8 cellular contexts compared by ENCODE assay signal in the genomic region with DNA sequence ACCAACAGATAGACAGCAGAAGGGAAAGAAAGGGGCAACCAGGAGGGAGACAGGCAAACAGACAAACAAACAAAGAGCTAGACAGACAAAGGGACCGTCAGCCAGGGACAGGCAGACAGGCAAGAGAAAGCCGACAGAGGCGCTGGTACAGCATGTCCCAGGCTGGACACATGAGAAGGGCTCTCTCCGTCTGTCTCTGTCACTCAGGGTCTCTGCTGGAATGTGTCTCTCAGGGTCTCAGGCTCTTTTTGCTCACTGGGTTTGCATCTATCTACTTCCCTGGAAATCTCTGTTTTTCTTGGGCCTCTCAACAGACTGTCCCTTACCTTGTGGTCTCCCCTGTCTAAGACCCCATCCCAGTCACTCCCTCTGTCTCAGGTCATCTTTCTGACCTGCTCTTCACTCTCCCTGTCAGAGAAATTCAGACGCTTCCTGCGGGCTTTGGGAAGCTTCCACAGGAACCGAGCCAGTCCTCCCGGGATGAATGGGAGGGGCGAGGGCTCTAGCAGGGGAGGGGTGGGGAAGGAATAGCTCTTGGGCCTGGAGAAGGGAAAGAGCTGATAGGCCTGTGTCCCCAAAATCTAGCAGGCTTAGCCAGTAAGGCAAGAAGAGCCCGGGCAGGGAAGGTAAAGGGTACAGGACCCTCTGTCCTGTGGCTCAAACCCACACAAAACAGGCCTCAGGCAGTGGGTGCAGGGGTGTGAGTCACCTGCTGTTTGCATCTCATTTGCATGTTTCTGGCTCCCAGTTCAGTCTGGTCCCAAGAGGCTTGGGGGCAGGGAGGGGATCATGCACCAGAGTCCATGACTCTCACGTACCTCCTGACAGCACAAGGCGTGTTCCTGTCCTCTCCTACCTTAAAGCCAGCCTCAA. TPM values are rescaled to one million over a fixed set of nuclear protein-coding genes. Genes with fewer than 3 reads are reported as not detected.
A peak's percentile ranks its signal among the peaks of the same experiment; 100 is the strongest.
DNase-seq lines count a peak whose midpoint lies in the region; ATAC-seq and TF ChIP-seq lines count a peak whose summit lies in the region.

No MANE protein-coding gene starts in this region.

- H3K4me3 Mint-ChIP-seq in activated CD8-positive, alpha-beta T cell treated with anti-CD3 and anti-CD28 coated beads for 36 hours, result no peak overlapping the region

- H3K27me3 ChIP-seq in DOHH2 (ENCODE audit: control insufficient read depth, low read length) (no peaks in the 10 kb centered on the region), ascending aorta (peaks cover 5% of the 10 kb centered on the region)

- peaks cover 71% of the 10 kb centered on the region for H3K27me3 Mint-ChIP-seq in activated CD8-positive, alpha-beta T cell treated with anti-CD3 and anti-CD28 coated beads for 36 hours

- no peaks in the 10 kb centered on the region for H3K36me3 ChIP-seq in DOHH2 (ENCODE audit: control insufficient read depth, low read length)
- H3K36me3 ChIP-seq in ascending aorta, result no peaks in the 10 kb centered on the region

- H3K27ac ChIP-seq in DOHH2 (ENCODE audit: low read depth, low read length) (peak overlapping the region; percentile 84), ascending aorta (no peak overlapping the region)

- TF ChIP-seq CTCF in DOHH2 (IDR thresholded peaks at IDR 0.05; ENCODE audit: low read depth, low read length, poor library complexity, severe bottlenecking), result no peak
- no peak for TF ChIP-seq CTCF in ascending aorta (IDR thresholded peaks at IDR 0.05)
- TF ChIP-seq CTCF in GM13976 (IDR thresholded peaks at IDR 0.05; ENCODE audit: borderline replicate concordance, control extremely low read depth, extremely low read depth, insufficient read depth, missing control alignments), result no peak
- TF ChIP-seq CTCF in activated CD8-positive, alpha-beta T cell treated with anti-CD3 and anti-CD28 coated beads for 36 hours (IDR thresholded peaks at IDR 0.05), result no peak

- H3K9me3 ChIP-seq in DOHH2 (ENCODE audit: control insufficient read depth, insufficient read depth, low read length) (no peaks in the 10 kb centered on the region), ascending aorta (no peaks in the 10 kb centered on the region)

- H3K9me2 ChIP-seq in DOHH2 (replicated peaks; ENCODE audit: control insufficient read depth, low read length), result no peaks in the 10 kb centered on the region

- H3K4me3 ChIP-seq in DOHH2 (ENCODE audit: low read length), result peak overlapping the region; percentile 71
- H3K4me3 ChIP-seq in ascending aorta, result no peak overlapping the region

- no peaks in the 10 kb centered on the region for H3K9me3 Mint-ChIP-seq in activated CD8-positive, alpha-beta T cell treated with anti-CD3 and anti-CD28 coated beads for 36 hours

- in situ Hi-C loops in GM13976 (cut with MboI; ENCODE audit: low sequenced_read_pairs, unreplicated experiment), result loop anchor here (10.0 kb wide), 1 partner anchor 172 kb away; the partner anchor contains the start of gene HOXC6

- H3K4me2 ChIP-seq in DOHH2 (ENCODE audit: low read length), result peak overlapping the region; percentile 95

- no peak overlapping the region for H3K27ac Mint-ChIP-seq in activated CD8-positive, alpha-beta T cell treated with anti-CD3 and anti-CD28 coated beads for 36 hours

- H3K4me1 ChIP-seq in DOHH2 (ENCODE audit: control insufficient read depth, low read length) (peaks cover 72% of the 10 kb centered on the region), ascending aorta (no peaks in the 10 kb centered on the region)

- peak; percentile 54 for ATAC-seq in HG03060 (IDR thresholded peaks at IDR 0.05; ENCODE audit: low read depth, unreplicated experiment)
- no peak for ATAC-seq in activated CD8-positive, alpha-beta T cell treated with anti-CD3 and anti-CD28 coated beads for 36 hours

- DNase-seq in T1000 (lab: John Stamatoyannopoulos, UW) (peak; percentile 94), myocyte (ENCODE audit: low read depth) (peak; percentile 90), ascending aorta (ENCODE audit: low spot score in 2 of 2) (no peak), GM13976 (ENCODE audit: low spot score) (no peak), Ammon's horn (ENCODE audit: low spot score) (no peak)
- no peak for DNase-seq in activated CD8-positive, alpha-beta T cell treated with anti-CD3 and anti-CD28 coated beads for 36 hours

- POLR2A ChIA-PET in activated CD8-positive, alpha-beta T cell treated with anti-CD3 and anti-CD28 coated beads for 36 hours (lab: Charles Lee), result no interaction called here

- H3F3A ChIP-seq in DOHH2 (ENCODE audit: control insufficient read depth, insufficient read depth), result peaks cover 13% of the 10 kb centered on the region; the same call in 1 of the 2 replicates

- CTCF ChIA-PET in activated CD8-positive, alpha-beta T cell treated with anti-CD3 and anti-CD28 coated beads for 36 hours (lab: Charles Lee), result interaction anchor here (1.6 to 9.7 kb wide), 3 partner anchors 10 to 191 kb away, joined by 7 to 140 read pairs (median 10); partner anchors contain the start of gene HOXC5

- intact Hi-C loops in ascending aorta (cut with DNase I), result no loop called here
- intact Hi-C loops in activated CD8-positive, alpha-beta T cell treated with anti-CD3 and anti-CD28 coated beads for 36 hours (cut with micrococcal nuclease), result no loop called here

- no peaks in the 10 kb centered on the region for H4K20me1 ChIP-seq in DOHH2 (ENCODE audit: control insufficient read depth, insufficient read depth, low read depth, low read length)

- no peaks in the 10 kb centered on the region for H3K36me3 Mint-ChIP-seq in activated CD8-positive, alpha-beta T cell treated with anti-CD3 and anti-CD28 coated beads for 36 hours (ENCODE audit: low read depth)

- no peaks in the 10 kb centered on the region for H3K4me1 Mint-ChIP-seq in activated CD8-positive, alpha-beta T cell treated with anti-CD3 and anti-CD28 coated beads for 36 hours (ENCODE audit: low read depth)

- H3K79me2 ChIP-seq in DOHH2 (ENCODE audit: control insufficient read depth, low read length), result no peaks in the 10 kb centered on the region

RNA-seq across cellular contexts. Expression of gene SMUG1, which starts 8.5 kb away (rescaled TPM):
- total RNA-seq in myocyte (45.1 and 46.9 TPM in 2 replicates), ascending aorta (21.9 TPM)
- polyA plus RNA-seq in myocyte (2012), result 40.9 TPM
- total RNA-seq in activated CD8-positive, alpha-beta T cell treated with anti-CD3 and anti-CD28 coated beads for 36 hours, result 10 to 100 TPM; 20.1 to 23.9 TPM

Comparison
In these comparisons a context has a peak if more than half of its experiments do, and no peak if none do; other contexts are left out.
1. DNase-seq: peak in T1000 (single experiment) and myocyte (single experiment); none in ascending aorta (0 of 2), GM13976 (single experiment), activated CD8-positive, alpha-beta T cell treated with anti-CD3 and anti-CD28 coated beads for 36 hours (single experiment) and Ammon's horn (single experiment).